In the genomic region with DNA sequence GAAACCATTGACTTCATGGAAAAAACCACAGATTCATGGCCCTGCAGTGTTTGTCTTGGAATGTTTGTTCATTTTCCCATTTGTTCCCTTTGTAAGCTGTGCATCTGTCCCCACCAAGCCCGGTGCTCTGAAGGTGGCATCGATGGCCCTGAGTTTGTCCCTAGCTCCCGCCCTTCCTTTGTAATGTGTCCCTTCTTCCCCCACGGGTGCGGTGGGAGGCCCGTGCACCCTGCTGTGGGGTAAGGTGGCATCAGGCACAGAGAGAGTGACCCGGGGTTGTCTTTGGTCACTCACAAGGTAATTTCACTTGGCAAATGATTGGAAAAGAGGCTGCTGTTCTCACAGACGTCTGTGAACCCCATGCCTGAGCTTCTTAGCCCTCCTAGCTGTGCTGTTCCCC, we compare ENCODE assay signal across 20 cellular contexts.
"Had no signal": no experiment of that assay in that cellular context is flagged by ENCODE, and none has a peak within 500 bp of the region (broad histone marks: within the 10 kb centered on the region; RNA-seq: fewer than 3 reads in every experiment).

No MANE protein-coding gene starts in this region.

- DNase-seq: esophagus squamous epithelium; foreskin fibroblast; glutamatergic neuron; left cardiac atrium; left ventricle myocardium inferior; lower lobe of right lung; midbrain; occipital lobe; pancreas; stimulated activated CD4-positive, alpha-beta T cell treated with anti-CD3 and anti-CD28 coated beads, Interleukin-2, amount 100 ng/mL, for 24 hours; stimulated activated naive CD4-positive, alpha-beta T cell; thyroid gland; uterus had no signal

- H3K9me3 ChIP-seq: esophagus squamous epithelium, gastroesophageal sphincter, left ventricle myocardium inferior, lower lobe of right lung, pancreas, right lobe of liver, suprapubic skin, thyroid gland, upper lobe of left lung, uterus had no signal

- H3K36me3 ChIP-seq: esophagus squamous epithelium, gastroesophageal sphincter, left ventricle myocardium inferior, lower lobe of right lung, pancreas, right lobe of liver, suprapubic skin, thyroid gland, upper lobe of left lung, uterus had no signal

- H3K4me1 ChIP-seq: left ventricle myocardium inferior, lower lobe of right lung, pancreas, right lobe of liver, thyroid gland had no signal

- ATAC-seq: gastroesophageal sphincter, left cardiac atrium, lower lobe of right lung, pancreas, right lobe of liver had no signal

- H3K27ac Mint-ChIP-seq: dendritic cell treated with granulocyte-macrophage colony-stimulating factor and Interleukin-4, amounts not matched to agents 40 ng/mL and 50 ng/mL, for 4 days; memory B cell; progenitor cell of endocrine pancreas had no signal

- H3K27me3 ChIP-seq: esophagus squamous epithelium, gastroesophageal sphincter, pancreas, right lobe of liver, suprapubic skin, thyroid gland, upper lobe of left lung, uterus had no signal

- H3K9me3 Mint-ChIP-seq: dendritic cell treated with granulocyte-macrophage colony-stimulating factor and Interleukin-4, amounts not matched to agents 40 ng/mL and 50 ng/mL, for 4 days; memory B cell had no signal

- H3K27ac ChIP-seq: esophagus squamous epithelium, gastroesophageal sphincter, left ventricle myocardium inferior, lower lobe of right lung, pancreas, right lobe of liver, suprapubic skin, thyroid gland, upper lobe of left lung, uterus had no signal

- H3K4me3 ChIP-seq: esophagus squamous epithelium, gastroesophageal sphincter, left ventricle myocardium inferior, lower lobe of right lung, pancreas, right lobe of liver, suprapubic skin, thyroid gland, upper lobe of left lung, uterus had no signal

- H3K4me3 Mint-ChIP-seq: dendritic cell treated with granulocyte-macrophage colony-stimulating factor and Interleukin-4, amounts not matched to agents 40 ng/mL and 50 ng/mL, for 4 days; memory B cell had no signal
